ENCODE assay signal across 8 cellular contexts in genomic region chr2:237581751-237582746, GRCh38. TPM values are rescaled to one million over a fixed set of nuclear protein-coding genes. Genes with fewer than 3 reads are reported as not detected.
DNase-seq lines count a peak whose midpoint lies in the region; ATAC-seq and TF ChIP-seq lines count a peak whose summit lies in the region.

No MANE protein-coding gene starts in this region.

- peak in 3 of 4 experiments; percentile 44 to 70 (median 49) for TF ChIP-seq CTCF in gastroesophageal sphincter (IDR thresholded peaks at IDR 0.05)
- peak; percentile 88 for TF ChIP-seq CTCF in osteocyte (IDR thresholded peaks at IDR 0.05)

- DNase-seq in SIG-M5 treated with dmso at 0.1 percent for 504 hours (lab: John Stamatoyannopoulos, UW; ENCODE audit: unreplicated experiment) (peak; percentile 34), SIG-M5 (lab: John Stamatoyannopoulos, UW) (no peak), NCI-H226 (peak; percentile 56), osteocyte (ENCODE audit: extremely low spot score, unreplicated experiment) (no peak), aorta (peak; percentile 72 to 86), SKM-1 treated with dmso at 0.1 percent for 144 hours (lab: John Stamatoyannopoulos, UW; ENCODE audit: unreplicated experiment) (no peak)
- peak; percentile 40 for DNase-seq in activated T-cell treated with anti-CD3 and anti-CD28 coated beads, Interleukin-2, amount 50 U/mL, for 1 hour

- peak overlapping the region; percentile 32 for H3K4me3 Mint-ChIP-seq in osteocyte (ENCODE audit: unreplicated experiment)

- H3K27ac ChIP-seq in gastroesophageal sphincter (peak overlapping the region; percentile 47 to 82 (median 76)), aorta (ENCODE audit: low read depth in 1 of 2, low read length in 2 of 2) (peak overlapping the region; percentile 34 to 82)

- 0% methylated on average over 1 of the region's 25 CpGs for WGBS in gastroesophageal sphincter (ENCODE audit: low coverage in 1 of 2), 2 donors
- WGBS in aorta, 2 donors: 9 to 10% methylated on average over 24 to 25 of the region's 25 CpGs

- H3K36me3 Mint-ChIP-seq in osteocyte (ENCODE audit: unreplicated experiment): no peaks in the 10 kb centered on the region

- H3K4me1 ChIP-seq in gastroesophageal sphincter: peaks cover 0 to 24% (median 8%) of the 10 kb centered on the region in 3 donors
- H3K4me1 ChIP-seq in aorta (ENCODE audit: control insufficient read depth in 1 of 2, insufficient read depth in 2 of 2, low read length in 2 of 2): no peaks in the 10 kb centered on the region

- TF ChIP-seq EP300 in gastroesophageal sphincter (IDR thresholded peaks at IDR 0.05): no peak

- H3K27me3 Mint-ChIP-seq in osteocyte (ENCODE audit: unreplicated experiment): no peaks in the 10 kb centered on the region

- H3K27ac Mint-ChIP-seq in osteocyte (ENCODE audit: unreplicated experiment): no peak overlapping the region

- no peaks in the 10 kb centered on the region for H3K9me3 Mint-ChIP-seq in osteocyte (ENCODE audit: unreplicated experiment)

- peak overlapping the region in 1 of 2 donors; percentile 36 for H3K4me3 ChIP-seq in gastroesophageal sphincter
- H3K4me3 ChIP-seq in aorta (ENCODE audit: low read length in 2 of 2): no peak overlapping the region

- H3K36me3 ChIP-seq in gastroesophageal sphincter (no peaks in the 10 kb centered on the region), aorta (ENCODE audit: control insufficient read depth in 1 of 2, insufficient read depth in 2 of 2, low read length in 1 of 2) (no peaks in the 10 kb centered on the region)

- no peak for TF ChIP-seq POLR2A in gastroesophageal sphincter (IDR thresholded peaks at IDR 0.05)

- no peaks in the 10 kb centered on the region for H3K27me3 ChIP-seq in gastroesophageal sphincter
- no peaks in the 10 kb centered on the region for H3K27me3 ChIP-seq in aorta (ENCODE audit: control insufficient read depth in 1 of 2, insufficient read depth in 2 of 2, low read length in 1 of 2)

- no peaks in the 10 kb centered on the region for H3K9me3 ChIP-seq in gastroesophageal sphincter
- H3K9me3 ChIP-seq in aorta (ENCODE audit: control insufficient read depth, low read length): no peaks in the 10 kb centered on the region

- intact Hi-C loops in aorta (cut with DNase I): loop anchor here (2.0 to 5.0 kb wide), 2 partner anchors 160 to 163 kb away; no protein-coding TSS in a partner anchor

- peaks cover 13% of the 10 kb centered on the region for H3K4me1 Mint-ChIP-seq in osteocyte (ENCODE audit: unreplicated experiment)

- ATAC-seq in gastroesophageal sphincter (peak; percentile 80), aorta (ENCODE audit: low FRiP score) (peak; percentile 84)

RNA-seq across cellular contexts. Expression of gene RAB17, which starts 8.5 kb away (rescaled TPM):
- total RNA-seq in gastroesophageal sphincter: 1 to 10 TPM in 3 of 4 donors, under 1 TPM in 1; 0.81 to 6.7 (median 3.2) TPM
- total RNA-seq in osteocyte: 3.9 and 5.2 TPM in 2 replicates
- total RNA-seq in aorta: 1 to 10 TPM; 3.7 to 4.5 TPM
- 10 to 100 TPM; 11.1 to 22.3 TPM for polyA plus RNA-seq in aorta

RNA-seq across cellular contexts. Expression of gene PRLH, which starts 15.7 kb away (rescaled TPM):
- total RNA-seq in gastroesophageal sphincter (not detected), osteocyte (not detected in 2 replicates), aorta (not detected)
- polyA plus RNA-seq in aorta: not detected

RNA-seq across cellular contexts. Expression of gene LRRFIP1, which starts 45.3 kb away (rescaled TPM):
- total RNA-seq in gastroesophageal sphincter: 100 to 1,000 TPM; 164 to 225 (median 179) TPM
- total RNA-seq in osteocyte: 78.9 and 79.9 TPM in 2 replicates
- 100 to 1,000 TPM; 234 to 348 TPM for total RNA-seq in aorta
- 100 to 1,000 TPM; 100 to 105 TPM for polyA plus RNA-seq in aorta

Comparison
In these comparisons a context has a peak if more than half of its experiments do, and no peak if none do; other contexts are left out.
1. DNase-seq: peak in SIG-M5 treated with dmso at 0.1 percent for 504 hours (single experiment), NCI-H226 (single experiment), activated T-cell treated with anti-CD3 and anti-CD28 coated beads, Interleukin-2, amount 50 U/mL, for 1 hour (single experiment) and aorta (2 of 2); none in SIG-M5 (single experiment), osteocyte (single experiment) and SKM-1 treated with dmso at 0.1 percent for 144 hours (single experiment).